Comparison of ENCODE assay signal across 7 cellular contexts in the genomic region with DNA sequence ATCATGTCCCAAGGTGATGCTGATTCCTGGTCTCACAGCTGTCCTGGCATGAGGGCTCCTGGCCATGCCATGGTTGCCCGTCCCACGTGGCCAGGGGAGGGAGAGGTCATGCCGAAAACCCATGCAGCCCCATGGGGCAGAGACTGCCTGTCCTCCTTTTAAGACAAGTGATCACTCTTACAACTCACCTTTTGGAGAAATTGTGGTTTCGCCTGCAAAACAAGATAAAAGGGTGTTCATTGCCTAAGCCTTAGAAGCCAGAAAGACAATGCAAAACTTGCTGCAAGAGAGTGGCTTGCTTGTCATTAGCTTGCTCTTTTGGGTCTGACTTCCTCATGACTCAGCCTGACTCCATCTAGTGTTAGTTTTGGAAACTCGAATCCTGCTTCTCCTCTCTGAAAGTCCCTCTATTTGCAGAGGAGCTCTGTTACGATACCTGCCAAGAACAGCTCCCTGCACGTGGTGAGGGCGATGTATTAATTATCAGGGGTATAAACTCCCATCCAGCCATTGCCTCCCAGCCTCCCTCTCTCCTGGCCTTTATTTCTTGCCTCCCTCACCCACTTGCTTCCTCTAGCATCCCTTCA. TPM values are rescaled to one million over a fixed set of nuclear protein-coding genes. Genes with fewer than 3 reads are reported as not detected.
A peak's percentile ranks its signal among the peaks of the same experiment; 100 is the strongest.
DNase-seq lines count a peak whose midpoint lies in the region; ATAC-seq and TF ChIP-seq lines count a peak whose summit lies in the region.

No MANE protein-coding gene starts in this region.

- CTCF ChIA-PET in HEK293 (lab: Yijun Ruan, JAX), result interaction anchor here (0.6 to 1.7 kb wide), 6 partner anchors 16 to 503 kb away, joined by 3 to 13 read pairs (median 3); no protein-coding TSS in a partner anchor

- H3K9me3 ChIP-seq in HEK293 (ENCODE audit: control insufficient read depth, insufficient read depth, low read depth, low read length) (no peaks in the 10 kb centered on the region), thoracic aorta (no peaks in the 10 kb centered on the region), ovary (no peaks in the 10 kb centered on the region)

- TF ChIP-seq CTCF in HEK293 (tag by site-specific recombination; IDR thresholded peaks at IDR 0.05) (peak; percentile 42; the same call in 1 of the 2 replicates), thoracic aorta (IDR thresholded peaks at IDR 0.05) (peak; percentile 52), endothelial cell (IDR thresholded peaks at IDR 0.05; ENCODE audit: unreplicated experiment) (no peak), ovary (IDR thresholded peaks at IDR 0.05) (peak in 1 of 3 donors; percentile 26)

- intact Hi-C loops in Right ventricle myocardium superior (cut with DNase I) (loop anchor here (5.0 to 10.0 kb wide), 2 partner anchors 184 to 497 kb away; no protein-coding TSS in a partner anchor), ovary (cut with DNase I) (loop anchor here in 2 of 4 donors (5.0 kb wide), 1 partner anchor 179 kb away; no protein-coding TSS in a partner anchor)

- H3K36me3 Mint-ChIP-seq in endothelial cell (ENCODE audit: low read depth, unreplicated experiment), result no peaks in the 10 kb centered on the region

- DNase-seq in SKM-1 treated with dmso at 0.1 percent for 144 hours (lab: John Stamatoyannopoulos, UW; ENCODE audit: unreplicated experiment) (peak; percentile 63), Right ventricle myocardium superior (no peak), thoracic aorta (ENCODE audit: low spot score) (no peak), endothelial cell (ENCODE audit: low spot score) (no peak), ovary (no peak)

- no peaks in the 10 kb centered on the region for H3K27me3 Mint-ChIP-seq in endothelial cell (ENCODE audit: unreplicated experiment)

- ATAC-seq in Right ventricle myocardium superior (ENCODE audit: poor library complexity), result peak; percentile 78
- peak; percentile 46 for ATAC-seq in thoracic aorta (ENCODE audit: insufficient number of reproducible peaks, low FRiP score, low read depth)
- ATAC-seq in GM19035 (IDR thresholded peaks at IDR 0.05; ENCODE audit: unreplicated experiment), result no peak

- H3K4me1 ChIP-seq in HEK293 (ENCODE audit: control insufficient read depth, insufficient read depth, low read length), result no peaks in the 10 kb centered on the region
- H3K4me1 ChIP-seq in thoracic aorta (ENCODE audit: control insufficient read depth in 1 of 2, low read depth in 2 of 2), result no peaks in the 10 kb centered on the region
- H3K4me1 ChIP-seq in ovary (ENCODE audit: insufficient read depth), result no peaks in the 10 kb centered on the region

- no peak overlapping the region for H3K4me3 Mint-ChIP-seq in endothelial cell (ENCODE audit: unreplicated experiment)

- no peak overlapping the region for H3K4me3 ChIP-seq in HEK293 (ENCODE audit: low read depth, low read length)
- H3K4me3 ChIP-seq in thoracic aorta, result no peak overlapping the region
- no peak overlapping the region for H3K4me3 ChIP-seq in ovary

- POLR2A ChIA-PET in HEK293 (lab: Yijun Ruan, JAX), result no interaction called here

- no peak overlapping the region for H3K27ac Mint-ChIP-seq in endothelial cell (ENCODE audit: unreplicated experiment)

- H3K36me3 ChIP-seq in HEK293 (ENCODE audit: control insufficient read depth in 2 of 2, insufficient read depth in 1 of 2, low read length in 2 of 2) (no peaks in the 10 kb centered on the region), thoracic aorta (no peaks in the 10 kb centered on the region), ovary (no peaks in the 10 kb centered on the region)

- H3K4me1 Mint-ChIP-seq in endothelial cell (ENCODE audit: unreplicated experiment), result peaks cover 5% of the 10 kb centered on the region

- no peaks in the 10 kb centered on the region for H3K27me3 ChIP-seq in thoracic aorta (replicated peaks; ENCODE audit: insufficient read depth)
- no peaks in the 10 kb centered on the region for H3K27me3 ChIP-seq in ovary

- no peak overlapping the region for H3K27ac ChIP-seq in HEK293 (ENCODE audit: extremely low read depth, low read depth, low read length)
- H3K27ac ChIP-seq in thoracic aorta, result no peak overlapping the region
- H3K27ac ChIP-seq in ovary, result no peak overlapping the region

- TF ChIP-seq EP300 in ovary (IDR thresholded peaks at IDR 0.05), result no peak

- TF ChIP-seq POLR2A in ovary (IDR thresholded peaks at IDR 0.05), result no peak

- no peaks in the 10 kb centered on the region for H3K9me3 Mint-ChIP-seq in endothelial cell (ENCODE audit: unreplicated experiment)

- 41 to 48% (median 42%) methylated on average over 8 of the region's 8 CpGs for WGBS in ovary, 3 donors

TF ChIP-seq in HEK293, 187 proteins besides CTCF, POLR2A, EP300 and RAD21:
- 0 out of 2 replicates have a peak, but pooled peaks have one; percentile 35 for TF ChIP-seq FEZF1 (tag by site-specific recombination; IDR thresholded peaks at IDR 0.05)
- no peak for TF ChIP-seq ZBTB17 (tag by site-specific recombination; IDR thresholded peaks at IDR 0.05)

RNA-seq across cellular contexts. Expression of a gene that starts 26.7 kb away (rescaled TPM):
- total RNA-seq in Right ventricle myocardium superior (28.5 TPM), thoracic aorta (10 to 100 TPM in 1 of 2 donors, 1 to 10 TPM in 1; 9.6 to 14.8 TPM), endothelial cell (ENCODE audit: unreplicated experiment) (1.6 TPM), ovary (10 to 100 TPM in 1 of 7 donors, 1 to 10 TPM in 6; 1.5 to 17.1 (median 4.3) TPM)
- polyA plus RNA-seq in ovary, result 10 to 100 TPM; 17.4 to 25.2 TPM

RNA-seq across cellular contexts. Expression of a gene that starts 27.7 kb away (rescaled TPM):
- total RNA-seq in Right ventricle myocardium superior (not detected), thoracic aorta (not detected), endothelial cell (ENCODE audit: unreplicated experiment) (not detected), ovary (not detected)
- polyA plus RNA-seq in ovary, result not detected

RNA-seq across cellular contexts. Expression of a gene that starts 46.2 kb away (rescaled TPM):
- 22.4 TPM for total RNA-seq in Right ventricle myocardium superior
- 10 to 100 TPM; 24.4 to 46.4 TPM for total RNA-seq in thoracic aorta
- total RNA-seq in endothelial cell (ENCODE audit: unreplicated experiment), result 0.38 TPM
- total RNA-seq in ovary, result 10 to 100 TPM; 17.3 to 68.9 (median 42.9) TPM
- 10 to 100 TPM; 28.3 to 57.1 TPM for polyA plus RNA-seq in ovary

Comparison
In these comparisons a context has a peak if more than half of its experiments do, and no peak if none do; other contexts are left out.
1. RNA of a gene that starts 46.2 kb away (total RNA-seq): 24.4 to 46.4 TPM in thoracic aorta, 17.3 to 68.9 TPM in ovary and 22.4 TPM in Right ventricle myocardium superior (single experiment); 0.38 TPM in endothelial cell (single experiment); every median in the first group is over 10 times any median in the second.